In genomic region chr9:89418882-89419641, GRCh38 we compare ENCODE assay signal across 9 cellular contexts.
A peak's percentile ranks its signal among the peaks of the same experiment; 100 is the strongest.
DNase-seq lines count a peak whose midpoint lies in the region; ATAC-seq lines count a peak whose summit lies in the region.
"Had no signal": no experiment of that assay in that cellular context is flagged by ENCODE, and none has a peak within 500 bp of the region (broad histone marks: within the 10 kb centered on the region; RNA-seq: fewer than 3 reads in every experiment).

No MANE protein-coding gene starts in this region.

- peak overlapping the region; percentile 93 to 99 for H3K27ac Mint-ChIP-seq in stimulated activated naive CD8-positive, alpha-beta T cell treated with anti-CD3 and anti-CD28 coated beads, Interleukin-15, amount 100 ng/mL, for 72 hours

- H3K4me3 Mint-ChIP-seq in stimulated activated naive CD8-positive, alpha-beta T cell treated with anti-CD3 and anti-CD28 coated beads, Interleukin-15, amount 100 ng/mL, for 72 hours: peak overlapping the region; percentile 80 to 83

- no peaks in the 10 kb centered on the region for H3K27me3 Mint-ChIP-seq in stimulated activated naive CD8-positive, alpha-beta T cell treated with anti-CD3 and anti-CD28 coated beads, Interleukin-15, amount 100 ng/mL, for 72 hours

- peak; percentile 66 for ATAC-seq in HG02642 (IDR thresholded peaks at IDR 0.05; ENCODE audit: poor library complexity, unreplicated experiment)
- peak; percentile 68 for ATAC-seq in stimulated activated naive CD8-positive, alpha-beta T cell treated with anti-CD3 and anti-CD28 coated beads, Interleukin-15, amount 100 ng/mL, for 72 hours

- peaks cover 20 to 21% of the 10 kb centered on the region in 2 donors for H3K9me3 Mint-ChIP-seq in stimulated activated naive CD8-positive, alpha-beta T cell treated with anti-CD3 and anti-CD28 coated beads, Interleukin-15, amount 100 ng/mL, for 72 hours

- DNase-seq in UCSD-AML1 (lab: John Stamatoyannopoulos, UW; ENCODE audit: unreplicated experiment): peak; percentile 43
- peak; percentile 71 to 79 for DNase-seq in stimulated activated naive CD8-positive, alpha-beta T cell treated with anti-CD3 and anti-CD28 coated beads, Interleukin-15, amount 100 ng/mL, for 72 hours
- DNase-seq in SHP77 treated with DMSO at 0.1 percent for 48 hours (lab: John Stamatoyannopoulos, UW): no peak
- no peak for DNase-seq in NCI-H510A (lab: John Stamatoyannopoulos, UW)
- DNase-seq in NCI-H446 (lab: John Stamatoyannopoulos, UW): no peak

- H3K27ac ChIP-seq in cingulate gyrus (ENCODE audit: low read depth, low read length): peak overlapping the region; percentile 15
- H3K27ac ChIP-seq: parathyroid adenoma had no signal

- H3K4me1 Mint-ChIP-seq in stimulated activated naive CD8-positive, alpha-beta T cell treated with anti-CD3 and anti-CD28 coated beads, Interleukin-15, amount 100 ng/mL, for 72 hours: peaks cover 100% of the 10 kb centered on the region

- H3K4me3 ChIP-seq in GM08714 (ENCODE audit: low read length): peak overlapping the region; percentile 13; the same call in 1 of the 2 replicates

Comparison
In these comparisons a context has a peak if more than half of its experiments do, and no peak if none do; other contexts are left out.
1. DNase-seq: peak in UCSD-AML1 (single experiment) and stimulated activated naive CD8-positive, alpha-beta T cell treated with anti-CD3 and anti-CD28 coated beads, Interleukin-15, amount 100 ng/mL, for 72 hours (2 of 2); none in SHP77 treated with DMSO at 0.1 percent for 48 hours (single experiment), NCI-H510A (single experiment) and NCI-H446 (0 of 2).